In the genomic region with DNA sequence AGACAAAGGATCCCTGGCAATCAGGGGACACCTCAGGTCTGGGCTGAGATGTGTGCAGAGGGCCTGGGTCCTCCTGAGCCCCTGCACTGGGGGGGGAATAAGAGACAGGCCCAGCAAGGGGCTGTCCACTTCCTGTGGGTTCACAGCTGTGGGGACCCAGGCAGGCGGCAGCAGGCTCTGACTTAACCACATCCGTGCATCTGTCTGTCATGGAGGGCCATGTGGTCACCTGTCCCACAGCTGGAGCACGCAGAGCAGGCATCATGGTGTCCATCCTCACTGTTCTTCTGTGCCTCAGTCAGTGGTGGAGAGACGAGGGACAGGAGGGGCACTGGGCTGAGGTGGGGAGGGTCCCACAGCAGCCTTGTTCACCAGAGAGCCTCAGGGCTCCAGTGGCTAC, we compare ENCODE assay signal across 24 cellular contexts. TPM values are rescaled to one million over a fixed set of nuclear protein-coding genes. Genes with fewer than 3 reads are reported as not detected.
A peak's percentile ranks its signal among the peaks of the same experiment; 100 is the strongest.
DNase-seq lines count a peak whose midpoint lies in the region; ATAC-seq and TF ChIP-seq lines count a peak whose summit lies in the region.
"Had no signal": no experiment of that assay in that cellular context is flagged by ENCODE, and none has a peak within 500 bp of the region (broad histone marks: within the 10 kb centered on the region; RNA-seq: fewer than 3 reads in every experiment).

No MANE protein-coding gene starts in this region.

- H3K36me3 Mint-ChIP-seq in immature natural killer cell = no peaks in the 10 kb centered on the region
- H3K36me3 Mint-ChIP-seq in activated T-cell treated with anti-CD3 and anti-CD28 coated beads, Interleukin-2, amount 50 U/mL, for 4 hours (ENCODE audit: insufficient read depth) = no peaks in the 10 kb centered on the region
- H3K36me3 Mint-ChIP-seq in Calu3 (ENCODE audit: insufficient read depth, unreplicated experiment) = no peaks in the 10 kb centered on the region

- TF ChIP-seq CTCF in NB4 (IDR thresholded peaks at IDR 0.05; ENCODE audit: low read depth, low read length) (no peak), Calu3 (IDR thresholded peaks at IDR 0.05; ENCODE audit: unreplicated experiment) (no peak)

- ATAC-seq in activated T-cell treated with anti-CD3 and anti-CD28 coated beads, Interleukin-2, amount 50 U/mL, for 4 hours = no peak
- ATAC-seq in HG02610 (IDR thresholded peaks at IDR 0.05; ENCODE audit: unreplicated experiment) = no peak

- H3K27ac Mint-ChIP-seq in immature natural killer cell = peak overlapping the region in 5 of 6 donors; percentile 70 to 87 (median 79)
- no peak overlapping the region for H3K27ac Mint-ChIP-seq in Calu3 (ENCODE audit: unreplicated experiment)
- H3K27ac Mint-ChIP-seq: activated T-cell treated with anti-CD3 and anti-CD28 coated beads, Interleukin-2, amount 50 U/mL, for 72 hours; CD4-positive, alpha-beta T cell had no signal

- H3K4me3 Mint-ChIP-seq in immature natural killer cell = peak overlapping the region; percentile 50 to 79 (median 67)
- no peak overlapping the region for H3K4me3 Mint-ChIP-seq in activated T-cell treated with anti-CD3 and anti-CD28 coated beads, Interleukin-2, amount 50 U/mL, for 4 hours
- H3K4me3 Mint-ChIP-seq in Calu3 (ENCODE audit: low read depth, unreplicated experiment) = no peak overlapping the region
- H3K4me3 Mint-ChIP-seq: activated T-cell treated with anti-CD3 and anti-CD28 coated beads, Interleukin-2, amount 50 U/mL, for 72 hours; CD4-positive, alpha-beta T cell had no signal

- CTCF ChIA-PET in Calu3 (lab: Charles Lee) = no interaction called here

- intact Hi-C loops in Calu3 (cut with micrococcal nuclease; ENCODE audit: unreplicated experiment) = no loop called here

- H3K4me3 ChIP-seq in NB4 (ENCODE audit: low read depth, low read length) = no peak overlapping the region

- DNase-seq in stimulated activated CD8-positive, alpha-beta memory T cell treated with anti-CD3 and anti-CD28 coated beads, Interleukin-4, amount 100 ng/mL, for 24 hours (ENCODE audit: low read depth) = peak; percentile 13
- DNase-seq in stimulated activated CD8-positive, alpha-beta memory T cell treated with anti-CD3 and anti-CD28 coated beads, Interleukin-4, amount 100 ng/mL, for 48 hours = no peak
- DNase-seq in NB4 (ENCODE audit: low read depth) (peak; percentile 39), immature natural killer cell (peak; percentile 80 to 81 (median 80)), cortex of kidney (lab: John Stamatoyannopoulos, UW) (no peak), Calu3 (no peak)
- DNase-seq in activated T-cell treated with anti-CD3 and anti-CD28 coated beads, Interleukin-2, amount 50 U/mL, for 4 hours = no peak
- DNase-seq: activated CD4-positive, alpha-beta T cell treated with anti-CD3 and anti-CD28 coated beads, Interleukin-2, amount 50 U/mL, for 48 hours; activated T-cell treated with anti-CD3 and anti-CD28 coated beads, Interleukin-2, amount 50 U/mL, for 72 hours; CD4-positive, alpha-beta T cell; DMS153; GOT3; NCI-H2107; NCI-H524; SHP77; stimulated activated CD4-positive, alpha-beta T cell treated with anti-CD3 and anti-CD28 coated beads, Interleukin-2, amount 100 ng/mL, for 48 hours had no signal

- H3K9me3 Mint-ChIP-seq in immature natural killer cell (no peaks in the 10 kb centered on the region), Calu3 (ENCODE audit: low read depth, unreplicated experiment) (peaks cover under 1% of the 10 kb centered on the region)
- H3K9me3 Mint-ChIP-seq in activated T-cell treated with anti-CD3 and anti-CD28 coated beads, Interleukin-2, amount 50 U/mL, for 4 hours = no peaks in the 10 kb centered on the region
- H3K9me3 Mint-ChIP-seq: activated T-cell treated with anti-CD3 and anti-CD28 coated beads, Interleukin-2, amount 50 U/mL, for 72 hours; CD4-positive, alpha-beta T cell had no signal

- no peak for TF ChIP-seq POLR2A in NB4 (IDR thresholded peaks at IDR 0.05; ENCODE audit: extremely low read depth, insufficient read length)

- H3K27me3 Mint-ChIP-seq in immature natural killer cell (ENCODE audit: low read depth in 3 of 3) (peaks cover 19 to 34% (median 20%) of the 10 kb centered on the region in 3 donors), Calu3 (ENCODE audit: unreplicated experiment) (peaks cover 57% of the 10 kb centered on the region)
- H3K27me3 Mint-ChIP-seq in activated T-cell treated with anti-CD3 and anti-CD28 coated beads, Interleukin-2, amount 50 U/mL, for 4 hours (ENCODE audit: low read depth) = peaks cover 2% of the 10 kb centered on the region

- H3K4me1 Mint-ChIP-seq in immature natural killer cell = peaks cover 44 to 45% of the 10 kb centered on the region in 2 donors
- H3K4me1 Mint-ChIP-seq in activated T-cell treated with anti-CD3 and anti-CD28 coated beads, Interleukin-2, amount 50 U/mL, for 4 hours (ENCODE audit: low read depth) = peaks cover 10% of the 10 kb centered on the region
- H3K4me1 Mint-ChIP-seq in Calu3 (ENCODE audit: low read depth, unreplicated experiment) = no peaks in the 10 kb centered on the region

- BruUV-seq in Calu3 (replicated peaks; lab: Mats Ljungman, UMichigan) = no TSS peak

RNA-seq across cellular contexts. Expression of a gene that starts 16.3 kb away (rescaled TPM):
- polyA plus RNA-seq in immature natural killer cell = not detected
- total RNA-seq in activated T-cell treated with anti-CD3 and anti-CD28 coated beads, Interleukin-2, amount 50 U/mL, for 4 hours = not detected
- total RNA-seq in Calu3 (2022) = not detected in 2 replicates
- total RNA-seq: activated T-cell treated with anti-CD3 and anti-CD28 coated beads, Interleukin-2, amount 50 U/mL, for 72 hours; CD4-positive, alpha-beta T cell; frontal cortex; kidney epithelial cell; posterior vena cava; subcutaneous adipose tissue had no signal
- polyA plus RNA-seq: adipose tissue, esophagus, neural cell had no signal

RNA-seq across cellular contexts. Expression of a gene that starts 30.4 kb away (rescaled TPM):
- 10 to 100 TPM; 38.6 to 81.1 (median 72.4) TPM for polyA plus RNA-seq in immature natural killer cell
- total RNA-seq in activated T-cell treated with anti-CD3 and anti-CD28 coated beads, Interleukin-2, amount 50 U/mL, for 4 hours = under 1 TPM in 1 of 3 donors, not detected in 2; 0.37 TPM
- not detected in 2 replicates for total RNA-seq in Calu3 (2022)
- total RNA-seq: activated T-cell treated with anti-CD3 and anti-CD28 coated beads, Interleukin-2, amount 50 U/mL, for 72 hours; CD4-positive, alpha-beta T cell; frontal cortex; kidney epithelial cell; posterior vena cava; subcutaneous adipose tissue had no signal
- polyA plus RNA-seq: esophagus, neural cell had no signal

RNA-seq across cellular contexts. Expression of a gene that starts 45.1 kb away (rescaled TPM):
- polyA plus RNA-seq in immature natural killer cell = 1 to 10 TPM in 1 of 3 donors, under 1 TPM in 2; 0.27 to 7.4 (median 0.69) TPM
- under 1 TPM in 1 of 3 donors, not detected in 2; 0.22 TPM for total RNA-seq in activated T-cell treated with anti-CD3 and anti-CD28 coated beads, Interleukin-2, amount 50 U/mL, for 4 hours
- not detected in 2 replicates for total RNA-seq in Calu3 (2022)
- total RNA-seq: activated T-cell treated with anti-CD3 and anti-CD28 coated beads, Interleukin-2, amount 50 U/mL, for 72 hours; kidney epithelial cell had no signal
- polyA plus RNA-seq: neural cell had no signal

Comparison
In these comparisons a context has a peak if more than half of its experiments do, and no peak if none do; other contexts are left out.
1. DNase-seq: peak in stimulated activated CD8-positive, alpha-beta memory T cell treated with anti-CD3 and anti-CD28 coated beads, Interleukin-4, amount 100 ng/mL, for 24 hours (single experiment), NB4 (single experiment) and immature natural killer cell (3 of 3); none in stimulated activated CD8-positive, alpha-beta memory T cell treated with anti-CD3 and anti-CD28 coated beads, Interleukin-4, amount 100 ng/mL, for 48 hours (single experiment), cortex of kidney (single experiment), activated T-cell treated with anti-CD3 and anti-CD28 coated beads, Interleukin-2, amount 50 U/mL, for 4 hours (single experiment) and Calu3 (single experiment).
2. H3K4me3 Mint-ChIP-seq: peak in immature natural killer cell (5 of 5); none in activated T-cell treated with anti-CD3 and anti-CD28 coated beads, Interleukin-2, amount 50 U/mL, for 4 hours (single experiment) and Calu3 (single experiment).